7 cellular contexts compared by ENCODE assay signal in the genomic region with DNA sequence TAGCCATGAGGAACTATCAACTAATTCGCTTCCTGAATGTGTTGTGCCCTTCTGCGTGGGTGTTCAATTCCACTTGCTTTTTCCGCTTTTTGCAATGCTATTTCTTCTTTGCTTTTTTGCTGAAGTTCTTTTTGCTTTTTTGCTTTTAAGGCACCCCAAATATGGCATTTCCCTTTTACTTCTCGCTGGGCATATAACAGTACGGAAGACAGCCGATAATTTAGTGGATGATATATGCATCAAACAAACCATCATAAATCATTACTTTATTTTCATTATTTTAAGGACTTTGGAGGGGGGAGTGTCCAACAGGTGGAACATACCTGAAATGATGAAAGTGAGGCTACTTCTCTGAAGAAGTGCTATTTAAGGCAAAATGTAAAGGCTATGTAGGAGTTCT.
"Had no signal": no experiment of that assay in that cellular context is flagged by ENCODE, and none has a peak within 500 bp of the region (broad histone marks: within the 10 kb centered on the region; RNA-seq: fewer than 3 reads in every experiment).

No MANE protein-coding gene starts in this region.

- H3K27ac ChIP-seq: GM23248 had no signal

- ATAC-seq: HCT116 had no signal

- FAIRE-seq: HTR-8/SVneo had no signal

- H3K9ac ChIP-seq: GM23248 had no signal

- H2AFZ ChIP-seq: GM23248 had no signal

- H3K36me3 ChIP-seq: HAP-1 had no signal

- DNase-seq: GM23248, GOT3, H7, KG1 had no signal

- H3K9me3 ChIP-seq: HAP-1 had no signal

- H3K4me3 ChIP-seq: GM23248, HAP-1 had no signal
